8 cellular contexts compared by ENCODE assay signal in genomic region chr17:4161560-4162221, GRCh38. TPM values are rescaled to one million over a fixed set of nuclear protein-coding genes. Genes with fewer than 3 reads are reported as not detected.
DNase-seq lines count a peak whose midpoint lies in the region; ATAC-seq and TF ChIP-seq lines count a peak whose summit lies in the region.

No MANE protein-coding gene starts in this region.

- no peak overlapping the region for H2BK15ac ChIP-seq in neuronal stem cell (ENCODE audit: low read length)

- peak overlapping the region; percentile 88 for H3K27ac ChIP-seq in caudate nucleus (ENCODE audit: low read depth, low read length)
- peak overlapping the region; percentile 48 for H3K27ac ChIP-seq in neuronal stem cell (replicated peaks; ENCODE audit: low read length)
- H3K27ac ChIP-seq in testis = peak overlapping the region in 1 of 2 donors; percentile 63

- no peaks in the 10 kb centered on the region for H3K27me3 Mint-ChIP-seq in Calu3 (ENCODE audit: unreplicated experiment)

- CTCF ChIA-PET in Calu3 (lab: Charles Lee) = interaction anchor here (0.7 kb wide), 1 partner anchor 18 kb away, joined by 4 read pairs; no protein-coding TSS in a partner anchor

- TF ChIP-seq CTCF in Calu3 (IDR thresholded peaks at IDR 0.05; ENCODE audit: unreplicated experiment) (no peak), testis (IDR thresholded peaks at IDR 0.05) (no peak)

- no peak overlapping the region for H4K91ac ChIP-seq in neuronal stem cell (ENCODE audit: low read depth, low read length, poor library complexity)

- peaks cover 6% of the 10 kb centered on the region for H3K36me3 Mint-ChIP-seq in Calu3 (ENCODE audit: insufficient read depth, unreplicated experiment)

- H3K4me3 Mint-ChIP-seq in Calu3 (ENCODE audit: low read depth, unreplicated experiment) = no peak overlapping the region

- H3K4me1 ChIP-seq in neuronal stem cell (ENCODE audit: control insufficient read depth in 2 of 2, insufficient read depth in 1 of 2, low read depth in 1 of 2, low read length in 2 of 2) = peaks cover 0 to 6% of the 10 kb centered on the region in 2 donors
- peaks cover 14% of the 10 kb centered on the region for H3K4me1 ChIP-seq in testis

- H2AK5ac ChIP-seq in neuronal stem cell (ENCODE audit: low read depth, low read length) = no peak overlapping the region

- TSS peak; percentile 30 for BruUV-seq in Calu3 (replicated peaks; lab: Mats Ljungman, UMichigan)

- H3K23ac ChIP-seq in neuronal stem cell (ENCODE audit: low read depth, low read length, poor library complexity) = no peak overlapping the region

- intact Hi-C loops in Calu3 (cut with micrococcal nuclease; ENCODE audit: unreplicated experiment) (no loop called here), testis (cut with DNase I; ENCODE audit: low total_unique reads) (no loop called here)

- no peak for ATAC-seq in GM21515 (IDR thresholded peaks at IDR 0.05; ENCODE audit: unreplicated experiment)

- H3K4me1 Mint-ChIP-seq in Calu3 (ENCODE audit: low read depth, unreplicated experiment) = no peaks in the 10 kb centered on the region

- H3K27ac Mint-ChIP-seq in Calu3 (ENCODE audit: unreplicated experiment) = no peak overlapping the region

- H3K4me3 ChIP-seq in neuronal stem cell (ENCODE audit: low read length in 2 of 2) (no peak overlapping the region), testis (no peak overlapping the region)

- H2BK12ac ChIP-seq in neuronal stem cell (ENCODE audit: low read length) = no peak overlapping the region

- H3K9ac ChIP-seq in neuronal stem cell (ENCODE audit: low read depth, low read length, poor library complexity) = no peak overlapping the region

- no peak overlapping the region for H2BK5ac ChIP-seq in neuronal stem cell (ENCODE audit: low read length)

- H3K9me3 ChIP-seq in neuronal stem cell (replicated peaks in 1 of 2; ENCODE audit: control insufficient read depth in 2 of 2, insufficient read depth in 1 of 2, low read depth in 1 of 2, low read length in 2 of 2) = no peaks in the 10 kb centered on the region
- H3K9me3 ChIP-seq in testis = no peaks in the 10 kb centered on the region

- H4K8ac ChIP-seq in neuronal stem cell (ENCODE audit: low read depth, low read length) = no peak overlapping the region

- no peak overlapping the region for H3K4ac ChIP-seq in neuronal stem cell (ENCODE audit: low read length)

- H3K27me3 ChIP-seq in neuronal stem cell (ENCODE audit: control insufficient read depth in 3 of 3, insufficient read depth in 3 of 3, low read depth in 1 of 3, low read length in 3 of 3) (no peaks in the 10 kb centered on the region), testis (no peaks in the 10 kb centered on the region)

- H3K36me3 ChIP-seq in neuronal stem cell (replicated peaks in 1 of 2; ENCODE audit: control insufficient read depth in 2 of 2, insufficient read depth in 2 of 2, low read length in 2 of 2) (peaks cover 5 to 47% of the 10 kb centered on the region in 2 donors), testis (ENCODE audit: low read depth, missing control alignments) (no peaks in the 10 kb centered on the region)

- H2BK120ac ChIP-seq in neuronal stem cell (ENCODE audit: low read depth, low read length) = no peak overlapping the region

- H3K18ac ChIP-seq in neuronal stem cell (ENCODE audit: low read length) = no peak overlapping the region

- no peak for TF ChIP-seq POLR2A in testis (IDR thresholded peaks at IDR 0.05)

- H3K9me3 Mint-ChIP-seq in Calu3 (ENCODE audit: low read depth, unreplicated experiment) = no peaks in the 10 kb centered on the region

- no CpG with 5 or more reads among the region's 8 CpGs for WGBS in neuronal stem cell (ENCODE audit: extremely low coverage in 2 of 2, insufficient read length in 2 of 2, insufficient replicate concordance in 1 of 2), 2 donors
- WGBS in testis, 2 donors = 70 to 72% methylated on average over 3 to 8 of the region's 8 CpGs

- H3K4me2 ChIP-seq in neuronal stem cell (ENCODE audit: insufficient read depth, low read length, poor library complexity, severe bottlenecking) = no peak overlapping the region

- H3K14ac ChIP-seq in neuronal stem cell (ENCODE audit: low read length) = no peak overlapping the region

- no peak overlapping the region for H2AFZ ChIP-seq in neuronal stem cell (ENCODE audit: low read length)

- DNase-seq in Calu3 (peak; percentile 1), NCI-H2196 treated with DMSO at 0.1 percent for 48 hours (lab: John Stamatoyannopoulos, UW; ENCODE audit: unreplicated experiment) (peak; percentile 25), caudate nucleus (lab: John Stamatoyannopoulos, UW) (peak in 14 of 61 donors; percentile 2 to 38 (median 18)), neuronal stem cell (ENCODE audit: low spot score) (no peak), NCI-H146 (lab: John Stamatoyannopoulos, UW) (no peak), COLO829 (ENCODE audit: low spot score) (no peak), testis (no peak)

- no peaks in the 10 kb centered on the region for H3K79me1 ChIP-seq in neuronal stem cell (ENCODE audit: low read depth, low read length)

RNA-seq across cellular contexts. Expression of gene CYB5D2, which starts 18.7 kb away (rescaled TPM):
- 3.3 and 4.1 TPM in 2 replicates for total RNA-seq in Calu3 (2022)
- polyA plus RNA-seq in neuronal stem cell (2013, experiment 1 of 2) = 9.0 TPM
- polyA plus RNA-seq in neuronal stem cell (2013, experiment 2 of 2) = 8.8 TPM
- 10 to 100 TPM; 75.1 to 90.3 TPM for total RNA-seq in testis
- 102 TPM for polyA plus RNA-seq in testis (ENCODE audit: insufficient read depth, low read depth, low replicate concordance)

RNA-seq across cellular contexts. Expression of gene ZZEF1, which starts 18.9 kb away (rescaled TPM):
- total RNA-seq in Calu3 (2022) = 25.3 and 25.9 TPM in 2 replicates
- 4.7 TPM for polyA plus RNA-seq in neuronal stem cell (2013, experiment 1 of 2)
- polyA plus RNA-seq in neuronal stem cell (2013, experiment 2 of 2) = 4.5 TPM
- total RNA-seq in testis = 100 to 1,000 TPM; 115 to 129 TPM
- polyA plus RNA-seq in testis (ENCODE audit: insufficient read depth, low read depth, low replicate concordance) = 36.3 TPM

Comparison
In these comparisons a context has a peak if more than half of its experiments do, and no peak if none do; other contexts are left out.
1. DNase-seq: peak in Calu3 (single experiment) and NCI-H2196 treated with DMSO at 0.1 percent for 48 hours (single experiment); none in neuronal stem cell (single experiment), NCI-H146 (single experiment), COLO829 (single experiment) and testis (single experiment).
2. RNA of gene CYB5D2, which starts 18.7 kb away (total RNA-seq): 75.1 to 90.3 TPM in testis; 3.3 to 4.1 TPM in Calu3; every median in the first group is over 10 times any median in the second.